ENCODE assay signal across 20 cellular contexts in genomic region chr7:2546776-2547586, GRCh38.
"Had no signal": no experiment of that assay in that cellular context is flagged by ENCODE, and none has a peak within 500 bp of the region (broad histone marks: within the 10 kb centered on the region; RNA-seq: fewer than 3 reads in every experiment).

No MANE protein-coding gene starts in this region.

- H3K27ac ChIP-seq: foreskin keratinocyte, VCaP had no signal

- H3K27me3 Mint-ChIP-seq: activated CD8-positive, alpha-beta memory T cell treated with anti-CD3 and anti-CD28 coated beads, Interleukin-2, amount 10 ng/mL, durations not matched to agents 7 days and 5 days; activated naive CD8-positive, alpha-beta T cell; T-cell; type B pancreatic cell had no signal

- ATAC-seq: activated CD8-positive, alpha-beta memory T cell treated with anti-CD3 and anti-CD28 coated beads, Interleukin-2, amount 10 ng/mL, durations not matched to agents 7 days and 5 days; activated T-cell treated with anti-CD3 and anti-CD28 coated beads, Interleukin-2, amount 50 U/mL, for 4 hours; foreskin keratinocyte; left colon; T-cell had no signal

- H3K4me3 Mint-ChIP-seq: activated CD8-positive, alpha-beta memory T cell treated with anti-CD3 and anti-CD28 coated beads, Interleukin-2, amount 10 ng/mL, durations not matched to agents 7 days and 5 days; activated naive CD8-positive, alpha-beta T cell; activated T-cell treated with anti-CD3 and anti-CD28 coated beads, Interleukin-2, amount 50 U/mL, for 4 hours; T-cell; type B pancreatic cell had no signal

- FAIRE-seq: small intestine had no signal

- H3K4me1 ChIP-seq: foreskin keratinocyte had no signal

- H3K27ac Mint-ChIP-seq: activated CD8-positive, alpha-beta memory T cell treated with anti-CD3 and anti-CD28 coated beads, Interleukin-2, amount 10 ng/mL, durations not matched to agents 7 days and 5 days; activated naive CD8-positive, alpha-beta T cell; T-cell; type B pancreatic cell had no signal

- H3K9me3 Mint-ChIP-seq: activated T-cell treated with anti-CD3 and anti-CD28 coated beads, Interleukin-2, amount 50 U/mL, for 4 hours; T-cell; type B pancreatic cell had no signal

- H3K27me3 ChIP-seq: foreskin keratinocyte had no signal

- DNase-seq: activated CD4-positive, alpha-beta T cell treated with anti-CD3 and anti-CD28 coated beads, Interleukin-2, amount 50 U/mL, for 48 hours; activated CD8-positive, alpha-beta memory T cell treated with anti-CD3 and anti-CD28 coated beads, Interleukin-2, amount 10 ng/mL, durations not matched to agents 7 days and 5 days; activated gamma-delta T cell treated with Interleukin-2 at 50 U/mL for 16 hours; activated T-cell treated with anti-CD3 and anti-CD28 coated beads, Interleukin-2, amount 50 U/mL, for 4 hours; amniotic stem cell; cerebellar nuclear complex; effector CD8-positive, alpha-beta T cell; foreskin keratinocyte; head of caudate nucleus; mammary epithelial cell; small intestine; stimulated activated CD4-positive, alpha-beta T cell treated with anti-CD3 and anti-CD28 coated beads, Interleukin-4, amount 100 ng/mL, for 4 hours; stimulated activated CD8-positive, alpha-beta memory T cell treated with anti-CD3 and anti-CD28 coated beads, Interleukin-4, amount 100 ng/mL, for 48 hours; stimulated activated naive CD4-positive, alpha-beta T cell treated with Interleukin-2 at 50 U/mL for 16 hours; substantia nigra had no signal
